Comparison of ENCODE assay signal across 8 cellular contexts in genomic region chr20:63863798-63864544, GRCh38. TPM values are rescaled to one million over a fixed set of nuclear protein-coding genes. Genes with fewer than 3 reads are reported as not detected.
DNase-seq lines count a peak whose midpoint lies in the region; ATAC-seq, FAIRE-seq and TF ChIP-seq lines count a peak whose summit lies in the region.

No MANE protein-coding gene starts in this region.

- H3K9ac ChIP-seq in kidney (ENCODE audit: low read length in 2 of 2) = peak overlapping the region; percentile 66 to 79

- H3K9me3 ChIP-seq in kidney (ENCODE audit: control insufficient read depth in 1 of 2, low read length in 2 of 2) = no peaks in the 10 kb centered on the region

- peak; percentile 77 for DNase-seq in NK-92 treated with Interleukin-12 subunit alpha and Interleukin-12 subunit beta, amount 100 ng/mL, for 24 hours (lab: John Stamatoyannopoulos, UW)
- no peak for DNase-seq in NK-92 (lab: John Stamatoyannopoulos, UW; ENCODE audit: unreplicated experiment)
- peak; percentile 71 for DNase-seq in NCI-H2171 (lab: John Stamatoyannopoulos, UW)
- peak; percentile 76 for DNase-seq in activated B cell treated with CpG ODN at 0.5 μM for 24 hours
- DNase-seq in caudate nucleus (lab: John Stamatoyannopoulos, UW) = peak in 49 of 61 donors; percentile 5 to 80 (median 39)
- DNase-seq in kidney = peak; percentile 96
- peak; percentile 59 to 62 for DNase-seq in stimulated activated CD4-positive, alpha-beta T cell treated with anti-CD3 and anti-CD28 coated beads, Interleukin-15, amount 100 ng/mL, for 1 hour (ENCODE audit: low read depth in 1 of 2, low spot score in 1 of 2)

- no peak for TF ChIP-seq CTCF in activated B cell treated with CpG ODN at 0.5 μM for 24 hours (IDR thresholded peaks at IDR 0.05)
- TF ChIP-seq CTCF in kidney (IDR thresholded peaks at IDR 0.05; ENCODE audit: borderline replicate concordance, extremely low read depth, insufficient read depth) = peak; percentile 73

- FAIRE-seq in kidney (lab: Jason Lieb, UNC) = no peak

- peaks cover 15 to 18% of the 10 kb centered on the region in 2 donors for H3K4me1 ChIP-seq in kidney (ENCODE audit: control insufficient read depth in 1 of 2, insufficient read depth in 1 of 2, low read depth in 1 of 2, low read length in 2 of 2)

- CTCF ChIA-PET in activated B cell treated with CpG ODN at 0.5 μM for 24 hours (lab: Charles Lee) = interaction anchor here (0.6 to 2.5 kb wide), 11 partner anchors 78 to 555 kb away, joined by 3 to 23 read pairs (median 9); partner anchors contain the start of genes ARFRP1, PPDPF, PTK6 and SLC2A4RG

- intact Hi-C loops in activated B cell treated with CpG ODN at 0.5 μM for 24 hours (cut with micrococcal nuclease) = loop anchor here (1.0 to 10.0 kb wide), 12 partner anchors 30 to 429 kb away; partner anchors contain the start of genes ARFRP1, GMEB2 and NPBWR2
- intact Hi-C loops in kidney (cut with DNase I) = no loop called here

- H3K9me3 Mint-ChIP-seq in activated B cell treated with CpG ODN at 0.5 μM for 24 hours = no peaks in the 10 kb centered on the region

- peaks cover 28% of the 10 kb centered on the region for H3K36me3 Mint-ChIP-seq in activated B cell treated with CpG ODN at 0.5 μM for 24 hours (ENCODE audit: low read depth)

- peak; percentile 45 for ATAC-seq in HG03025 (IDR thresholded peaks at IDR 0.05; ENCODE audit: low FRiP score, unreplicated experiment)
- peak; percentile 77 for ATAC-seq in activated B cell treated with CpG ODN at 0.5 μM for 24 hours (ENCODE audit: low read depth)

- POLR2A ChIA-PET in activated B cell treated with CpG ODN at 0.5 μM for 24 hours (lab: Charles Lee) = interaction anchor here (0.6 to 3.4 kb wide), 21 partner anchors 9 to 344 kb away, joined by 3 to 47 read pairs (median 4); partner anchors contain the start of genes ARFRP1, DNAJC5, HELZ2 and LIME1

- H3K27ac Mint-ChIP-seq in activated B cell treated with CpG ODN at 0.5 μM for 24 hours = peak overlapping the region; percentile 99

- H3K36me3 ChIP-seq in kidney (ENCODE audit: control insufficient read depth in 1 of 2, insufficient read depth in 2 of 2, low read length in 2 of 2) = peaks cover 0 to 2% of the 10 kb centered on the region in 2 donors

- no peaks in the 10 kb centered on the region for H3K27me3 Mint-ChIP-seq in activated B cell treated with CpG ODN at 0.5 μM for 24 hours

- peak overlapping the region; percentile 63 for H3K27ac ChIP-seq in caudate nucleus (ENCODE audit: low read depth, low read length)
- peak overlapping the region; percentile 88 to 92 for H3K27ac ChIP-seq in kidney (ENCODE audit: low read depth in 2 of 2, low read length in 2 of 2)

- H3K4me1 Mint-ChIP-seq in activated B cell treated with CpG ODN at 0.5 μM for 24 hours = peaks cover 40% of the 10 kb centered on the region

- H3K4me3 ChIP-seq in kidney (ENCODE audit: low read length in 2 of 2) = peak overlapping the region; percentile 66 to 84

- H3K4me3 Mint-ChIP-seq in activated B cell treated with CpG ODN at 0.5 μM for 24 hours = peak overlapping the region; percentile 99

RNA-seq across cellular contexts. Expression of gene TPD52L2, which starts 1.1 kb away (rescaled TPM):
- 36.7 and 38.8 TPM in 2 replicates for total RNA-seq in activated B cell treated with CpG ODN at 0.5 μM for 24 hours
- total RNA-seq in kidney = 78.0 TPM
- 73.1 TPM for polyA plus RNA-seq in kidney (ENCODE audit: insufficient read depth, low read depth, low replicate concordance)

RNA-seq across cellular contexts. Expression of gene ABHD16B, which starts 2.7 kb away (rescaled TPM):
- total RNA-seq in activated B cell treated with CpG ODN at 0.5 μM for 24 hours = not detected in 2 replicates
- not detected for total RNA-seq in kidney
- not detected for polyA plus RNA-seq in kidney (ENCODE audit: insufficient read depth, low read depth, low replicate concordance)

RNA-seq across cellular contexts. Expression of gene DNAJC5, which starts 31.0 kb away (rescaled TPM):
- total RNA-seq in activated B cell treated with CpG ODN at 0.5 μM for 24 hours (27.5 and 28.6 TPM in 2 replicates), kidney (52.3 TPM)
- polyA plus RNA-seq in kidney (ENCODE audit: insufficient read depth, low read depth, low replicate concordance) = 24.4 TPM

RNA-seq across cellular contexts. Expression of gene ZBTB46, which starts 32.9 kb away (rescaled TPM):
- 0.46 and 0.49 TPM in 2 replicates for total RNA-seq in activated B cell treated with CpG ODN at 0.5 μM for 24 hours
- 24.0 TPM for total RNA-seq in kidney
- 4.5 TPM for polyA plus RNA-seq in kidney (ENCODE audit: insufficient read depth, low read depth, low replicate concordance)
